In genomic region chr11:3866206-3866605, GRCh38 we compare ENCODE assay signal across 8 cellular contexts.
DNase-seq lines count a peak whose midpoint lies in the region; ATAC-seq and TF ChIP-seq lines count a peak whose summit lies in the region.

No MANE protein-coding gene starts in this region.

- H3K4me3 Mint-ChIP-seq in effector memory CD8-positive, alpha-beta T cell: peak overlapping the region; percentile 48 to 55

- peaks cover 62 to 78% of the 10 kb centered on the region in 2 donors for H3K4me1 Mint-ChIP-seq in effector memory CD8-positive, alpha-beta T cell (ENCODE audit: low read depth in 2 of 2)

- peak overlapping the region; percentile 9 for H3K4me2 ChIP-seq in parathyroid adenoma (ENCODE audit: low read length)

- H3K27me3 ChIP-seq in parathyroid adenoma (ENCODE audit: control insufficient read depth, insufficient read depth, low read length): no peaks in the 10 kb centered on the region

- H3K9me3 Mint-ChIP-seq in effector memory CD8-positive, alpha-beta T cell: no peaks in the 10 kb centered on the region

- peaks cover 7% of the 10 kb centered on the region for H3K4me1 ChIP-seq in parathyroid adenoma

- TF ChIP-seq CTCF in parathyroid adenoma (IDR thresholded peaks at IDR 0.05): no peak

- H3K4me3 ChIP-seq in parathyroid adenoma (ENCODE audit: low read depth, low read length): no peak overlapping the region

- no peak overlapping the region for H3K9ac ChIP-seq in parathyroid adenoma

- no peaks in the 10 kb centered on the region for H3K9me3 ChIP-seq in parathyroid adenoma (ENCODE audit: control insufficient read depth, low read length)

- no peak overlapping the region for H2AFZ ChIP-seq in parathyroid adenoma

- no peaks in the 10 kb centered on the region for H3K36me3 ChIP-seq in parathyroid adenoma (ENCODE audit: control insufficient read depth, insufficient read depth, low read length)

- H3K27ac ChIP-seq in parathyroid adenoma: no peak overlapping the region
- H3K27ac ChIP-seq in substantia nigra (ENCODE audit: low read depth, low read length, poor library complexity, severe bottlenecking): no peak overlapping the region

- peak overlapping the region; percentile 53 to 70 for H3K27ac Mint-ChIP-seq in effector memory CD8-positive, alpha-beta T cell

- H3K79me2 ChIP-seq in parathyroid adenoma: peaks cover 16% of the 10 kb centered on the region

- ATAC-seq in GM18511 (IDR thresholded peaks at IDR 0.05; ENCODE audit: unreplicated experiment) (peak; percentile 52), GM21367 (IDR thresholded peaks at IDR 0.05; ENCODE audit: unreplicated experiment) (no peak)
- ATAC-seq in effector memory CD8-positive, alpha-beta T cell (replicated peaks): peak; percentile 81

- peaks cover 2% of the 10 kb centered on the region for H3K36me3 Mint-ChIP-seq in effector memory CD8-positive, alpha-beta T cell (ENCODE audit: insufficient read depth)

- no peaks in the 10 kb centered on the region for H3K27me3 Mint-ChIP-seq in effector memory CD8-positive, alpha-beta T cell

- DNase-seq in NAMALWA (ENCODE audit: low spot score) (peak; percentile 77), substantia nigra (lab: John Stamatoyannopoulos, UW) (no peak), NCI-H2196 (lab: John Stamatoyannopoulos, UW; ENCODE audit: unreplicated experiment) (no peak)
- DNase-seq in effector memory CD8-positive, alpha-beta T cell: no peak
- no peak for DNase-seq in activated CD8-positive, alpha-beta memory T cell treated with anti-CD3 and anti-CD28 coated beads, Interleukin-2, amount 50 U/mL, for 4 hours
